ENCODE assay signal across 1 cellular context in the genomic region with DNA sequence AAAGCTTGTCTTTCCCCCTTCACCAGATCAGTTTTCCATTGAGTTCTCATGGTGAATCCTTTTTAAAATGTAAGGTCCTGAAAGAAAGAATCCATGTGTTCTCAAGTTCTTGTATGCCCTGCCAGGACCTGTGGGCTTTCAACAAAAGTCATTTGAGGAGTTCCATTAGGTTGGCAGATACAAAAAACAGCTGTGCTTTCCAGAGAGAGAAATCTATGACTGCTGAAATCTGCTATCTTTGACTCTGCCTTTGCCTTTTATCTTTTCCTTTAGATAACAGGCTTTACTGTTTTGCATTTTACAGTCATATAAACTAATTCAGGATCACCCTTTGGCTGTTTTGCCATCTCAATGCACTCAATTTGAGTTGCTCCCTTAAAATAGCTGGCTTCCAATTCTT.
TF ChIP-seq lines count a peak whose summit lies in the region.

No MANE protein-coding gene starts in this region.

TF ChIP-seq in GM12878, 131 proteins besides CTCF, POLR2A, EP300 and RAD21:
- TF ChIP-seq, protein P1, sequence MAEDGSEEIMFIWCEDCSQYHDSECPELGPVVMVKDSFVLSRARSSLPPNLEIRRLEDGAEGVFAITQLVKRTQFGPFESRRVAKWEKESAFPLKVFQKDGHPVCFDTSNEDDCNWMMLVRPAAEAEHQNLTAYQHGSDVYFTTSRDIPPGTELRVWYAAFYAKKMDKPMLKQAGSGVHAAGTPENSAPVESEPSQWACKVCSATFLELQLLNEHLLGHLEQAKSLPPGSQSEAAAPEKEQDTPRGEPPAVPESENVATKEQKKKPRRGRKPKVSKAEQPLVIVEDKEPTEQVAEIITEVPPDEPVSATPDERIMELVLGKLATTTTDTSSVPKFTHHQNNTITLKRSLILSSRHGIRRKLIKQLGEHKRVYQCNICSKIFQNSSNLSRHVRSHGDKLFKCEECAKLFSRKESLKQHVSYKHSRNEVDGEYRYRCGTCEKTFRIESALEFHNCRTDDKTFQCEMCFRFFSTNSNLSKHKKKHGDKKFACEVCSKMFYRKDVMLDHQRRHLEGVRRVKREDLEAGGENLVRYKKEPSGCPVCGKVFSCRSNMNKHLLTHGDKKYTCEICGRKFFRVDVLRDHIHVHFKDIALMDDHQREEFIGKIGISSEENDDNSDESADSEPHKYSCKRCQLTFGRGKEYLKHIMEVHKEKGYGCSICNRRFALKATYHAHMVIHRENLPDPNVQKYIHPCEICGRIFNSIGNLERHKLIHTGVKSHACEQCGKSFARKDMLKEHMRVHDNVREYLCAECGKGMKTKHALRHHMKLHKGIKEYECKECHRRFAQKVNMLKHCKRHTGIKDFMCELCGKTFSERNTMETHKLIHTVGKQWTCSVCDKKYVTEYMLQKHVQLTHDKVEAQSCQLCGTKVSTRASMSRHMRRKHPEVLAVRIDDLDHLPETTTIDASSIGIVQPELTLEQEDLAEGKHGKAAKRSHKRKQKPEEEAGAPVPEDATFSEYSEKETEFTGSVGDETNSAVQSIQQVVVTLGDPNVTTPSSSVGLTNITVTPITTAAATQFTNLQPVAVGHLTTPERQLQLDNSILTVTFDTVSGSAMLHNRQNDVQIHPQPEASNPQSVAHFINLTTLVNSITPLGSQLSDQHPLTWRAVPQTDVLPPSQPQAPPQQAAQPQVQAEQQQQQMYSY (CRISPR knock-in tag; IDR thresholded peaks at IDR 0.05) = no peak
- TF ChIP-seq, protein P2, sequence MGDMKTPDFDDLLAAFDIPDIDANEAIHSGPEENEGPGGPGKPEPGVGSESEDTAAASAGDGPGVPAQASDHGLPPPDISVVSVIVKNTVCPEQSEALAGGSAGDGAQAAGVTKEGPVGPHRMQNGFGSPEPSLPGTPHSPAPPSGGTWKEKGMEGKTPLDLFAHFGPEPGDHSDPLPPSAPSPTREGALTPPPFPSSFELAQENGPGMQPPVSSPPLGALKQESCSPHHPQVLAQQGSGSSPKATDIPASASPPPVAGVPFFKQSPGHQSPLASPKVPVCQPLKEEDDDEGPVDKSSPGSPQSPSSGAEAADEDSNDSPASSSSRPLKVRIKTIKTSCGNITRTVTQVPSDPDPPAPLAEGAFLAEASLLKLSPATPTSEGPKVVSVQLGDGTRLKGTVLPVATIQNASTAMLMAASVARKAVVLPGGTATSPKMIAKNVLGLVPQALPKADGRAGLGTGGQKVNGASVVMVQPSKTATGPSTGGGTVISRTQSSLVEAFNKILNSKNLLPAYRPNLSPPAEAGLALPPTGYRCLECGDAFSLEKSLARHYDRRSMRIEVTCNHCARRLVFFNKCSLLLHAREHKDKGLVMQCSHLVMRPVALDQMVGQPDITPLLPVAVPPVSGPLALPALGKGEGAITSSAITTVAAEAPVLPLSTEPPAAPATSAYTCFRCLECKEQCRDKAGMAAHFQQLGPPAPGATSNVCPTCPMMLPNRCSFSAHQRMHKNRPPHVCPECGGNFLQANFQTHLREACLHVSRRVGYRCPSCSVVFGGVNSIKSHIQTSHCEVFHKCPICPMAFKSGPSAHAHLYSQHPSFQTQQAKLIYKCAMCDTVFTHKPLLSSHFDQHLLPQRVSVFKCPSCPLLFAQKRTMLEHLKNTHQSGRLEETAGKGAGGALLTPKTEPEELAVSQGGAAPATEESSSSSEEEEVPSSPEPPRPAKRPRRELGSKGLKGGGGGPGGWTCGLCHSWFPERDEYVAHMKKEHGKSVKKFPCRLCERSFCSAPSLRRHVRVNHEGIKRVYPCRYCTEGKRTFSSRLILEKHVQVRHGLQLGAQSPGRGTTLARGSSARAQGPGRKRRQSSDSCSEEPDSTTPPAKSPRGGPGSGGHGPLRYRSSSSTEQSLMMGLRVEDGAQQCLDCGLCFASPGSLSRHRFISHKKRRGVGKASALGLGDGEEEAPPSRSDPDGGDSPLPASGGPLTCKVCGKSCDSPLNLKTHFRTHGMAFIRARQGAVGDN (IDR thresholded peaks at IDR 0.05) = 0 out of 2 replicates have a peak, but pooled peaks have one; percentile 31
